8 cellular contexts compared by ENCODE assay signal in genomic region chr16:68447721-68448359, GRCh38. TPM values are rescaled to one million over a fixed set of nuclear protein-coding genes. Genes with fewer than 3 reads are reported as not detected.
DNase-seq lines count a peak whose midpoint lies in the region; ATAC-seq, FAIRE-seq and TF ChIP-seq lines count a peak whose summit lies in the region.

No MANE protein-coding gene starts in this region.

- intact Hi-C loops in GM12878 (cut with micrococcal nuclease; ENCODE audit: unreplicated experiment): loop anchor here (5.0 kb wide), 1 partner anchor 81 kb away; no protein-coding TSS in a partner anchor

- no peak overlapping the region for H3K9ac ChIP-seq in GM12878 (ENCODE audit: control insufficient read depth, insufficient read depth, low read length)

- SMC1A ChIA-PET in GM12878 (lab: Charles Lee; ENCODE audit: uncharacterized antibody, unreplicated experiment): interaction anchor here (0.7 kb wide), 1 partner anchor 79 kb away, joined by 3 read pairs; no protein-coding TSS in a partner anchor

- H3K9me3 ChIP-seq in GM12878 (replicated peaks; ENCODE audit: control insufficient read depth, insufficient read depth, low read length): no peaks in the 10 kb centered on the region

- TF ChIP-seq EP300 in GM12878 (IDR thresholded peaks at IDR 0.05; ENCODE audit: borderline replicate concordance in 1 of 2, control insufficient read depth in 1 of 2, low read depth in 2 of 2, low read length in 2 of 2): no peak

- no peak overlapping the region for H3K27ac Mint-ChIP-seq in memory B cell

- no peak for TF ChIP-seq POLR2A in GM12878 (IDR thresholded peaks at IDR 0.05; ENCODE audit: low read depth, low read length)

- BruUV-seq in GM12878 (replicated peaks; lab: Mats Ljungman, UMichigan): no TSS peak

- FAIRE-seq in GM12878 (lab: Jason Lieb, UNC): no peak

- RAD21 ChIA-PET in GM12878 (lab: Charles Lee; ENCODE audit: unreplicated experiment): interaction anchor here (0.8 to 3.1 kb wide), 2 partner anchors 22 to 73 kb away, joined by 3 to 20 read pairs; no protein-coding TSS in a partner anchor

- no peaks in the 10 kb centered on the region for H3K36me3 ChIP-seq in GM12878 (ENCODE audit: control insufficient read depth in 2 of 2, insufficient read depth in 2 of 2, low read length in 1 of 2)

- H3K36me3 Mint-ChIP-seq in memory B cell: no peaks in the 10 kb centered on the region

- no peaks in the 10 kb centered on the region for H3K4me1 ChIP-seq in GM12878 (ENCODE audit: control insufficient read depth, insufficient read depth, low read length)

- peak overlapping the region; percentile 52 for H3K4me3 ChIP-seq in GM12878

- peak overlapping the region; percentile 81 for H3K4me2 ChIP-seq in GM12878 (ENCODE audit: control insufficient read depth, insufficient read depth)

- no peaks in the 10 kb centered on the region for H4K20me1 ChIP-seq in GM12878 (ENCODE audit: control insufficient read depth, insufficient read depth)

- H3K27ac ChIP-seq in GM12878 (ENCODE audit: control insufficient read depth, insufficient read depth): no peak overlapping the region

- no peak for TF ChIP-seq RAD21 in GM12878 (IDR thresholded peaks at IDR 0.05; ENCODE audit: insufficient read depth, low read depth, low read length)

- TF ChIP-seq CTCF in GM12878 (IDR thresholded peaks at IDR 0.05 in 2 of 3, conservative IDR thresholded peaks at IDR 0.05 in 1 of 3; ENCODE audit: control insufficient read depth in 2 of 3, extremely low read depth in 1 of 3, insufficient read depth in 1 of 3, low read depth in 3 of 3, low read length in 3 of 3): no peak

- WGBS in GM12878 (ENCODE audit: insufficient coverage, insufficient replicate concordance, low lambda C conversion rate, missing lambda C conversion rate): 9% methylated on average over 34 of the region's 35 CpGs

- peaks cover 15% of the 10 kb centered on the region for H3K4me1 Mint-ChIP-seq in memory B cell

- DNase-seq in stimulated activated CD8-positive, alpha-beta memory T cell treated with anti-CD3 and anti-CD28 coated beads, Interleukin-4, amount 100 ng/mL, for 24 hours (ENCODE audit: low read depth): peak; percentile 11
- DNase-seq in stimulated activated CD8-positive, alpha-beta memory T cell treated with anti-CD3 and anti-CD28 coated beads, Interleukin-4, amount 100 ng/mL, for 48 hours: no peak
- DNase-seq in GM12878 (ENCODE audit: low read depth, low spot score): no peak
- no peak for DNase-seq in memory B cell (ENCODE audit: low spot score in 2 of 2)
- DNase-seq in SHP77 (lab: John Stamatoyannopoulos, UW): no peak
- DNase-seq in NCI-H226: no peak
- DNase-seq in GM19238 (ENCODE audit: insufficient read length, low spot score): no peak

- POLR2A ChIA-PET in GM12878 (lab: Charles Lee): no interaction called here

- H3K27me3 ChIP-seq in GM12878 (replicated peaks in 1 of 2; ENCODE audit: control insufficient read depth in 2 of 2, insufficient read depth in 2 of 2, low read length in 1 of 2): 0 out of 4 replicates have a peak, but pooled peaks cover 0 to 2% of the 10 kb centered on the region in 2 experiments

- no peaks in the 10 kb centered on the region for H3K79me2 ChIP-seq in GM12878 (ENCODE audit: control insufficient read depth, insufficient read depth, low read length)

- in situ Hi-C loops in GM12878 (cut with MboI): loop anchor here (5.0 kb wide), 1 partner anchor 64 kb away; no protein-coding TSS in a partner anchor

- H3K27me3 Mint-ChIP-seq in memory B cell: peaks cover 7% of the 10 kb centered on the region

- H3K9me3 Mint-ChIP-seq in memory B cell: no peaks in the 10 kb centered on the region

- peak overlapping the region; percentile 58 for H3K4me3 Mint-ChIP-seq in memory B cell

- CTCF ChIA-PET in GM12878 (lab: Yijun Ruan, JAX): interaction anchor here (0.7 to 2.1 kb wide), 6 partner anchors 19 to 80 kb away, joined by 3 to 11 read pairs (median 4); no protein-coding TSS in a partner anchor

- H2AFZ ChIP-seq in GM12878 (ENCODE audit: control insufficient read depth, low read depth, low read length): no peak overlapping the region

- peak; percentile 6 for ATAC-seq in HG03457 (IDR thresholded peaks at IDR 0.05; ENCODE audit: unreplicated experiment)
- ATAC-seq in GM12878: peak; percentile 13; the same call in 2 of the 3 replicates
- peak; percentile 5 for ATAC-seq in memory B cell (ENCODE audit: low read depth)

TF ChIP-seq in GM12878, 131 proteins besides CTCF, POLR2A, EP300 and RAD21 (continues in another document):
- TF ChIP-seq SP1 (IDR thresholded peaks at IDR 0.05; ENCODE audit: low read depth, low read length) (no peak), ESRRA (IDR thresholded peaks at IDR 0.05; ENCODE audit: low read length) (no peak), CHD2 (IDR thresholded peaks at IDR 0.05; ENCODE audit: borderline replicate concordance, low read depth, low read length) (no peak), GATAD2B (conservative IDR thresholded peaks at IDR 0.05; ENCODE audit: low read depth) (no peak), RB1 (IDR thresholded peaks at IDR 0.05; ENCODE audit: borderline replicate concordance) (no peak), ATF7 (IDR thresholded peaks at IDR 0.05; ENCODE audit: low read depth) (no peak), ZNF592 (IDR thresholded peaks at IDR 0.05) (no peak), MYC (IDR thresholded peaks at IDR 0.05; ENCODE audit: insufficient read depth, insufficient read length, insufficient replicate concordance, low read length, severe bottlenecking) (no peak), ZNF207 (IDR thresholded peaks at IDR 0.05; ENCODE audit: borderline replicate concordance) (no peak), PAX8 (IDR thresholded peaks at IDR 0.05) (no peak), IKZF1 (conservative IDR thresholded peaks at IDR 0.05) (no peak), NFIC (IDR thresholded peaks at IDR 0.05; ENCODE audit: low read depth, low read length) (no peak), CBFB (IDR thresholded peaks at IDR 0.05; ENCODE audit: low read depth) (no peak), DPF2 (IDR thresholded peaks at IDR 0.05) (no peak)
- TF ChIP-seq, protein P1, sequence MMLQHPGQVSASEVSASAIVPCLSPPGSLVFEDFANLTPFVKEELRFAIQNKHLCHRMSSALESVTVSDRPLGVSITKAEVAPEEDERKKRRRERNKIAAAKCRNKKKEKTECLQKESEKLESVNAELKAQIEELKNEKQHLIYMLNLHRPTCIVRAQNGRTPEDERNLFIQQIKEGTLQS (IDR thresholded peaks at IDR 0.05; ENCODE audit: borderline replicate concordance, extremely low read depth, low read depth, low read length): no peak
- TF ChIP-seq, protein P2, sequence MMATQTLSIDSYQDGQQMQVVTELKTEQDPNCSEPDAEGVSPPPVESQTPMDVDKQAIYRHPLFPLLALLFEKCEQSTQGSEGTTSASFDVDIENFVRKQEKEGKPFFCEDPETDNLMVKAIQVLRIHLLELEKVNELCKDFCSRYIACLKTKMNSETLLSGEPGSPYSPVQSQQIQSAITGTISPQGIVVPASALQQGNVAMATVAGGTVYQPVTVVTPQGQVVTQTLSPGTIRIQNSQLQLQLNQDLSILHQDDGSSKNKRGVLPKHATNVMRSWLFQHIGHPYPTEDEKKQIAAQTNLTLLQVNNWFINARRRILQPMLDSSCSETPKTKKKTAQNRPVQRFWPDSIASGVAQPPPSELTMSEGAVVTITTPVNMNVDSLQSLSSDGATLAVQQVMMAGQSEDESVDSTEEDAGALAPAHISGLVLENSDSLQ (IDR thresholded peaks at IDR 0.05): no peak

RNA-seq across cellular contexts. Expression of gene SMPD3, which starts 0.5 kb away (rescaled TPM):
- total RNA-seq in GM12878 (2013; cell fraction: nucleolus; rRNA removed): 0.59 and 1.4 TPM in 2 replicates
- total RNA-seq in GM12878 (2014; rRNA removed): 0.49 and 2.0 TPM in 2 replicates
- 0.76 and 0.83 TPM in 2 replicates for total RNA-seq in GM12878 (2014; rRNA removed; fragmentation: Illumina TruSeq; extraction: Trizol)
- total RNA-seq in GM12878 (2021): 1.5 and 1.8 TPM in 2 replicates
- polyA plus RNA-seq in GM12878 (2011; ENCODE audit: low read depth): 0.50 TPM
- 0.04 TPM in 1 of 2 replicates, not detected in the other for polyA plus RNA-seq in GM12878 (2011; rRNA removed)
- polyA plus RNA-seq in GM12878 (2011; cell fraction: cytosol; rRNA removed): 0.07 and 0.24 TPM in 2 replicates
- 0.28 and 1.0 TPM in 2 replicates for polyA plus RNA-seq in GM12878 (2011; cell fraction: nucleus; rRNA removed)
- polyA plus RNA-seq in GM12878 (2012): 0.48 and 0.60 TPM in 2 replicates
- polyA plus RNA-seq in GM12878 (2014; fragmentation: Illumina TruSeq; extraction: Trizol): 0.05 and 0.90 TPM in 2 replicates
- under 1 TPM; 0.06 to 0.22 TPM for polyA plus RNA-seq in GM12878 (2014; fragmentation: Nextera tagmentation; extraction: Ambion mirVana)
- 0.99 and 1.5 TPM in 2 replicates for polyA plus RNA-seq in GM12878 (2014; rRNA removed)
- 1 to 10 TPM; 1.6 to 1.7 TPM for polyA plus RNA-seq in GM12878 (2016; fragmentation: Nextera tagmentation; extraction: Ambion mirVana)
- not detected in 2 replicates for polyA minus RNA-seq in GM12878 (2011; rRNA and poly(A)+ RNA removed)
- polyA minus RNA-seq in GM12878 (2011; cell fraction: cytosol; rRNA and poly(A)+ RNA removed): 0.73 TPM in 1 of 2 replicates, not detected in the other
- not detected in 2 replicates for polyA minus RNA-seq in GM12878 (2011; cell fraction: nucleus; rRNA and poly(A)+ RNA removed)
